Comparison of ENCODE assay signal across 8 cellular contexts in genomic region chr14:88868558-88869159, GRCh38. TPM values are rescaled to one million over a fixed set of nuclear protein-coding genes. Genes with fewer than 3 reads are reported as not detected.
DNase-seq lines count a peak whose midpoint lies in the region; ATAC-seq and TF ChIP-seq lines count a peak whose summit lies in the region.

No MANE protein-coding gene starts in this region.

- H3K9me3 ChIP-seq in DND-41 (ENCODE audit: insufficient read depth, low read length, severe bottlenecking): no peaks in the 10 kb centered on the region

- H2AFZ ChIP-seq in DND-41 (ENCODE audit: low read depth, low read length): no peak overlapping the region

- DNase-seq in DND-41: no peak
- peak; percentile 34 for DNase-seq in OCI-M1 (lab: John Stamatoyannopoulos, UW)
- DNase-seq in glomerular visceral epithelial cell (ENCODE audit: extremely low spot score): peak; percentile 35
- DNase-seq in mucosa of gallbladder (ENCODE audit: low spot score): no peak
- no peak for DNase-seq in COLO668 (lab: John Stamatoyannopoulos, UW; ENCODE audit: unreplicated experiment)

- H3K27ac ChIP-seq in DND-41 (ENCODE audit: low read length): no peak overlapping the region

- H3K79me2 ChIP-seq in DND-41 (ENCODE audit: insufficient read depth, low read length): no peaks in the 10 kb centered on the region

- TF ChIP-seq CTCF in DND-41 (IDR thresholded peaks at IDR 0.05; ENCODE audit: borderline replicate concordance, extremely low read depth, low read length, poor library complexity, severe bottlenecking): peak; percentile 44

- no peaks in the 10 kb centered on the region for H4K20me1 ChIP-seq in DND-41 (ENCODE audit: insufficient read depth, low read length)

- peak; percentile 42; the same call in 1 of the 3 replicates for ATAC-seq in DND-41 (ENCODE audit: insufficient read depth, low read depth)
- ATAC-seq in HG03280 (IDR thresholded peaks at IDR 0.05; ENCODE audit: unreplicated experiment): peak; percentile 66
- ATAC-seq in GM21737 (IDR thresholded peaks at IDR 0.05; ENCODE audit: unreplicated experiment): no peak
- ATAC-seq in GM19328 (IDR thresholded peaks at IDR 0.05; ENCODE audit: unreplicated experiment): no peak

- no peaks in the 10 kb centered on the region for H3K27me3 ChIP-seq in DND-41 (ENCODE audit: insufficient read depth, low read length, poor library complexity)

- 0 out of 2 replicates have a peak, but pooled peaks cover 4% of the 10 kb centered on the region for H3K36me3 ChIP-seq in DND-41 (ENCODE audit: insufficient read depth, low read length)

- H3K9ac ChIP-seq in DND-41 (ENCODE audit: low read depth, low read length): no peak overlapping the region

- no peaks in the 10 kb centered on the region for H3K4me1 ChIP-seq in DND-41 (ENCODE audit: insufficient read depth, low read length)

- no peak overlapping the region for H3K4me2 ChIP-seq in DND-41 (ENCODE audit: insufficient read depth, low read length)

- no peak overlapping the region for H3K4me3 ChIP-seq in DND-41 (ENCODE audit: low read depth in 1 of 2, low read length in 2 of 2)

RNA-seq across cellular contexts. Expression of gene TTC8, which starts 44.2 kb away (rescaled TPM):
- 21.1 TPM for total RNA-seq in mucosa of gallbladder

Comparison
In these comparisons a context has a peak if more than half of its experiments do, and no peak if none do; other contexts are left out.
1. ATAC-seq: peak in DND-41 (single experiment) and HG03280 (single experiment); none in GM21737 (single experiment) and GM19328 (single experiment).
2. DNase-seq: peak in OCI-M1 (single experiment) and glomerular visceral epithelial cell (single experiment); none in DND-41 (single experiment), mucosa of gallbladder (single experiment) and COLO668 (single experiment).